ENCODE assay signal across 8 cellular contexts in genomic region chr14:105020815-105021655, GRCh38. TPM values are rescaled to one million over a fixed set of nuclear protein-coding genes. Genes with fewer than 3 reads are reported as not detected.
A peak's percentile ranks its signal among the peaks of the same experiment; 100 is the strongest.
DNase-seq lines count a peak whose midpoint lies in the region; ATAC-seq and TF ChIP-seq lines count a peak whose summit lies in the region.

Gene CDCA4 (minus strand): TSS chr14:105021083. CDS start chr14:105011929, 9,154 bp downstream.

- WGBS in lower leg skin, 2 donors = 0 to 3% methylated on average over 21 to 70 of the region's 115 CpGs

- DNase-seq in CD14-positive monocyte (ENCODE audit: low spot score) = peak; percentile 96
- peak; percentile 99 for DNase-seq in NCI-H748 treated with DMSO at 0.1 percent for 48 hours (lab: John Stamatoyannopoulos, UW)
- peak; percentile 96 to 97 for DNase-seq in activated CD4-positive, alpha-beta T cell treated with anti-CD3 and anti-CD28 coated beads, Interleukin-2, amount 50 U/mL, for 48 hours
- DNase-seq in dermis microvascular lymphatic vessel endothelial cell (ENCODE audit: low read depth in 2 of 2) = peak; percentile 82 to 97
- peak; percentile 94 to 99 for DNase-seq in lower leg skin (ENCODE audit: low spot score in 2 of 2)
- peak; percentile 98 for DNase-seq in stimulated activated CD4-positive, alpha-beta T cell treated with anti-CD3 and anti-CD28 coated beads, Interleukin-4, amount 100 ng/mL, for 48 hours (ENCODE audit: low read depth in 2 of 2)

- intact Hi-C loops in CD14-positive monocyte (cut with micrococcal nuclease) (loop anchor here in 1 of 2 donors (1.0 to 2.0 kb wide), 3 partner anchors 24 to 48 kb away; no protein-coding TSS in a partner anchor), lower leg skin (cut with DNase I; ENCODE audit: low total_unique reads) (no loop called here)

- TF ChIP-seq POLR2A in lower leg skin (IDR thresholded peaks at IDR 0.05) = peak in 1 of 2 donors; percentile 54

- peaks cover 15% of the 10 kb centered on the region in 2 donors for H3K36me3 Mint-ChIP-seq in CD14-positive monocyte

- H3K4me1 Mint-ChIP-seq in CD14-positive monocyte = peaks cover 78% of the 10 kb centered on the region

- H3K4me3 ChIP-seq in lower leg skin (ENCODE audit: low read depth, poor library complexity, severe bottlenecking) = peak within 1 kb of the TSS; percentile 73

- H3K27ac Mint-ChIP-seq in CD14-positive monocyte = peak within 1 kb of the TSS; percentile 92 to 99 (median 97)

- peak; percentile 82 for ATAC-seq in GM19397 (IDR thresholded peaks at IDR 0.05; ENCODE audit: unreplicated experiment)
- ATAC-seq in HG03565 (IDR thresholded peaks at IDR 0.05; ENCODE audit: unreplicated experiment) = peak; percentile 58

- H3K27me3 Mint-ChIP-seq in CD14-positive monocyte (ENCODE audit: low read depth in 3 of 3) = peaks cover 0 to 7% (median 0%) of the 10 kb centered on the region in 3 donors

- no peak for TF ChIP-seq CTCF in CD14-positive monocyte (IDR thresholded peaks at IDR 0.05)
- no peak for TF ChIP-seq CTCF in lower leg skin (IDR thresholded peaks at IDR 0.05)

- H3K9me3 Mint-ChIP-seq in CD14-positive monocyte = no peaks in the 10 kb centered on the region

- H3K4me3 Mint-ChIP-seq in CD14-positive monocyte = peak within 1 kb of the TSS; percentile 89 to 91

RNA-seq across cellular contexts. Expression of gene CDCA4, which starts in this region (rescaled TPM):
- 10 to 100 TPM in 1 of 2 donors, 1 to 10 TPM in 1; 8.6 to 12.0 TPM for polyA plus RNA-seq in CD14-positive monocyte
- total RNA-seq in dermis microvascular lymphatic vessel endothelial cell (26.2 and 26.3 TPM in 2 replicates), lower leg skin (10 to 100 TPM; 39.3 to 45.7 (median 41.5) TPM)

Comparison
In these comparisons a context has a peak if more than half of its experiments do, and no peak if none do; other contexts are left out.
1. Peak in every context shown above with its lines: DNase-seq, ATAC-seq and H3K4me3 ChIP-seq.